Comparison of ENCODE assay signal across 1 cellular context in the genomic region with DNA sequence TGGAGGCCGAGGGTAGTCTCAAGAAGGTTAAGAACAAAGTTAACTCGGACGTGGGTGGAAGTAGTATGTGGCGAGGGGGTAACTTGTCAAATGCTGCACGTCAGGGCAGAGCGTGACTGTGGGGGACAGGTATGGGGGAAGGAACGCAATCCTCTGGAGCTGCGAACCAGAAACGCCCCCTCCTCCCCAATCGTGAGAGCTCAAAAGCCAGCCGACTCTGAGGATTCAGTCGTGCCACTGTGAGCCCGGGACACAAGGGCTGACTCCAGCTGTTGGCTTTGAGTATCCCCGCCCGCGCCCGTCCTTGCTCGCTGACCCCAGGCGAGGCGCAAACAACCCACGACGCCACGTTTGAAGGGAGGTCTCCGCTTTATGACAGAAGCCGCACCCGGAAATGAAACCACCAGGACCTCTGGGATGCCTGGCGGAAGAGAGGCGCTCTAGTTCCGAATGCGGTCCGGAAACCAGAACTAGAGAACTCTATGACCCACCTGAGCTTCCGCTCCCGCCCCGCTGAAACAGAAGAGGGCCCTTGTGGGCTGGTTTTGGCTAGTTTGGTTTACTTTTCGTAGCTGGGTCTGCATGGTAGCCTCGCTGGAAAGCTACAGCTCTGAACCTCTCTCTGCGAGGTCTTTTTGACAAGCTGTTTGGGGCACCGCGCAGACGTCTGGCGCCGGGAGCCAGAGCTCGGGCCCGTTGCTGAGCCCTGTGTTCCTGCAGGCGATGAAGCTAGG.
A peak's percentile ranks its signal among the peaks of the same experiment; 100 is the strongest.
TF ChIP-seq lines count a peak whose summit lies in the region.

Gene PEX12 (minus strand): TSS at position 377 of the 734 bp plus-strand sequence. CDS start 550 bp downstream, outside the sequence.

TF ChIP-seq in K562, 482 proteins besides CTCF, POLR2A, EP300 and RAD21 (continued from another document and continues in another):
- TF ChIP-seq ZNF407 (IDR thresholded peaks at IDR 0.05; ENCODE audit: low read depth) (no peak), CBFA2T2 (conservative IDR thresholded peaks at IDR 0.05) (no peak), HDAC2 (IDR thresholded peaks at IDR 0.05) (peak; percentile 65; the same call in 1 of the 2 replicates), HLTF (IDR thresholded peaks at IDR 0.05) (no peak), KHSRP (IDR thresholded peaks at IDR 0.05) (no peak), DDX20 (tag; IDR thresholded peaks at IDR 0.05; ENCODE audit: low read depth) (no peak), CBFB (CRISPR knock-in tag; IDR thresholded peaks at IDR 0.05) (0 out of 2 replicates have a peak, but pooled peaks have one; percentile 31), RBM15 (IDR thresholded peaks at IDR 0.05; ENCODE audit: insufficient read depth, low read length) (no peak), TARDBP (IDR thresholded peaks at IDR 0.05) (no peak), RFX5 (IDR thresholded peaks at IDR 0.05; ENCODE audit: low read depth, low read length) (no peak), SIX5 (IDR thresholded peaks at IDR 0.05; ENCODE audit: borderline replicate concordance in 1 of 2, insufficient read depth in 1 of 2, low read depth in 1 of 2, low read length in 2 of 2) (peak; percentile 59 to 73), ZNF445 (CRISPR knock-in tag; IDR thresholded peaks at IDR 0.05; ENCODE audit: low read depth) (no peak), PYGO2 (tag; IDR thresholded peaks at IDR 0.05) (no peak), CCNT2 (IDR thresholded peaks at IDR 0.05; ENCODE audit: borderline replicate concordance, extremely low read depth, insufficient read length, low read depth, low read length) (peak; percentile 15), GTF3C2 (IDR thresholded peaks at IDR 0.05; ENCODE audit: borderline replicate concordance, extremely low read depth, insufficient read length) (no peak), ZNF668 (CRISPR knock-in tag; IDR thresholded peaks at IDR 0.05) (no peak), ZNF780A (CRISPR knock-in tag; IDR thresholded peaks at IDR 0.05) (no peak), ZBTB49 (CRISPR knock-in tag; IDR thresholded peaks at IDR 0.05; ENCODE audit: borderline replicate concordance) (no peak), TBL1XR1 (IDR thresholded peaks at IDR 0.05; ENCODE audit: low read length in 2 of 2) (peak in 1 of 2 experiments; percentile 89; a peak in 2 of 4 replicates), SNRNP70 (optimal IDR thresholded peaks at IDR 0.05; ENCODE audit: low read depth, low read length) (no peak), ESRRB (CRISPR knock-in tag; IDR thresholded peaks at IDR 0.05; ENCODE audit: borderline replicate concordance) (0 out of 2 replicates have a peak, but pooled peaks have one; percentile 50), ETS1 (conservative IDR thresholded peaks at IDR 0.05; ENCODE audit: control insufficient read depth, low read depth, low read length) (peak; percentile 87), ZNF589 (CRISPR knock-in tag; IDR thresholded peaks at IDR 0.05; ENCODE audit: low read depth) (no peak), ZBTB7A (IDR thresholded peaks at IDR 0.05; ENCODE audit: borderline replicate concordance, control insufficient read depth, low read depth, low read length) (no peak; the same call in 1 of the 2 replicates), NR2F6 (CRISPR knock-in tag; IDR thresholded peaks at IDR 0.05) (no peak), GTF2F1 (IDR thresholded peaks at IDR 0.05; ENCODE audit: low read depth, low read length) (peak; percentile 81; the same call in 1 of the 2 replicates), TAF1 (IDR thresholded peaks at IDR 0.05; ENCODE audit: control insufficient read depth, extremely low read depth, insufficient read depth, low read length, severe bottlenecking) (peak; percentile 91), ZMIZ1 (IDR thresholded peaks at IDR 0.05; ENCODE audit: low read depth in 2 of 2, low read length in 2 of 2) (0 out of 4 replicates have a peak, but pooled peaks of 1 of the 2 experiments have one; percentile 22)
- TF ChIP-seq, protein P1, sequence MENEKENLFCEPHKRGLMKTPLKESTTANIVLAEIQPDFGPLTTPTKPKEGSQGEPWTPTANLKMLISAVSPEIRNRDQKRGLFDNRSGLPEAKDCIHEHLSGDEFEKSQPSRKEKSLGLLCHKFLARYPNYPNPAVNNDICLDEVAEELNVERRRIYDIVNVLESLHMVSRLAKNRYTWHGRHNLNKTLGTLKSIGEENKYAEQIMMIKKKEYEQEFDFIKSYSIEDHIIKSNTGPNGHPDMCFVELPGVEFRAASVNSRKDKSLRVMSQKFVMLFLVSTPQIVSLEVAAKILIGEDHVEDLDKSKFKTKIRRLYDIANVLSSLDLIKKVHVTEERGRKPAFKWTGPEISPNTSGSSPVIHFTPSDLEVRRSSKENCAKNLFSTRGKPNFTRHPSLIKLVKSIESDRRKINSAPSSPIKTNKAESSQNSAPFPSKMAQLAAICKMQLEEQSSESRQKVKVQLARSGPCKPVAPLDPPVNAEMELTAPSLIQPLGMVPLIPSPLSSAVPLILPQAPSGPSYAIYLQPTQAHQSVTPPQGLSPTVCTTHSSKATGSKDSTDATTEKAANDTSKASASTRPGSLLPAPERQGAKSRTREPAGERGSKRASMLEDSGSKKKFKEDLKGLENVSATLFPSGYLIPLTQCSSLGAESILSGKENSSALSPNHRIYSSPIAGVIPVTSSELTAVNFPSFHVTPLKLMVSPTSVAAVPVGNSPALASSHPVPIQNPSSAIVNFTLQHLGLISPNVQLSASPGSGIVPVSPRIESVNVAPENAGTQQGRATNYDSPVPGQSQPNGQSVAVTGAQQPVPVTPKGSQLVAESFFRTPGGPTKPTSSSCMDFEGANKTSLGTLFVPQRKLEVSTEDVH (IDR thresholded peaks at IDR 0.05; ENCODE audit: low read depth, partially characterized antibody), result peak; percentile 97
- TF ChIP-seq, protein P2, sequence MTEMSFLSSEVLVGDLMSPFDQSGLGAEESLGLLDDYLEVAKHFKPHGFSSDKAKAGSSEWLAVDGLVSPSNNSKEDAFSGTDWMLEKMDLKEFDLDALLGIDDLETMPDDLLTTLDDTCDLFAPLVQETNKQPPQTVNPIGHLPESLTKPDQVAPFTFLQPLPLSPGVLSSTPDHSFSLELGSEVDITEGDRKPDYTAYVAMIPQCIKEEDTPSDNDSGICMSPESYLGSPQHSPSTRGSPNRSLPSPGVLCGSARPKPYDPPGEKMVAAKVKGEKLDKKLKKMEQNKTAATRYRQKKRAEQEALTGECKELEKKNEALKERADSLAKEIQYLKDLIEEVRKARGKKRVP (CRISPR knock-in tag; IDR thresholded peaks at IDR 0.05), result no peak
